8 cellular contexts compared by ENCODE assay signal in genomic region chr6:160520043-160520904, GRCh38.
DNase-seq lines count a peak whose midpoint lies in the region; ATAC-seq and TF ChIP-seq lines count a peak whose summit lies in the region.

No MANE protein-coding gene starts in this region.

- TF ChIP-seq CTCF in epithelial cell of esophagus (IDR thresholded peaks at IDR 0.05; ENCODE audit: insufficient read depth, low read depth, low read length, missing control alignments) (no peak), mucosa of descending colon (IDR thresholded peaks at IDR 0.05) (no peak)

- intact Hi-C loops in mucosa of descending colon (cut with DNase I, micrococcal nuclease): no loop called here

- no peaks in the 10 kb centered on the region for H3K4me1 ChIP-seq in mucosa of descending colon (ENCODE audit: low read depth)

- no peaks in the 10 kb centered on the region for H3K36me3 ChIP-seq in mucosa of descending colon (ENCODE audit: low read depth)

- H3K9me3 ChIP-seq in mucosa of descending colon: no peaks in the 10 kb centered on the region

- DNase-seq in Ammon's horn (ENCODE audit: low spot score): peak; percentile 70
- DNase-seq in NOMO-1 treated with DMSO at 0.1 percent for 48 hours (lab: John Stamatoyannopoulos, UW; ENCODE audit: unreplicated experiment): peak; percentile 51
- peak; percentile 69 for DNase-seq in activated T-cell treated with anti-CD3 and anti-CD28 coated beads for 24 hours (ENCODE audit: low read depth)
- DNase-seq in epithelial cell of esophagus (ENCODE audit: low read depth): peak; percentile 29
- peak; percentile 75 to 88 (median 88) for DNase-seq in mucosa of descending colon
- peak; percentile 47 to 51 for DNase-seq in stimulated activated CD8-positive, alpha-beta memory T cell treated with anti-CD3 and anti-CD28 coated beads, Interleukin-4, amount 100 ng/mL, for 1 hour (ENCODE audit: low read depth in 2 of 2, low spot score in 1 of 2)

- H3K4me3 ChIP-seq in epithelial cell of esophagus (ENCODE audit: low read length) (peak overlapping the region; percentile 55), mucosa of descending colon (peak overlapping the region; percentile 17)

- ATAC-seq in GM19023 (IDR thresholded peaks at IDR 0.05; ENCODE audit: unreplicated experiment) (peak; percentile 74), HG03159 (IDR thresholded peaks at IDR 0.05; ENCODE audit: unreplicated experiment) (peak; percentile 80), mucosa of descending colon (peak; percentile 87)

Comparison
In these comparisons a context has a peak if more than half of its experiments do, and no peak if none do; other contexts are left out.
1. Peak in every context shown above with its lines: DNase-seq, ATAC-seq and H3K4me3 ChIP-seq.
2. DNase-seq: peak in every context shown above with its lines; median percentile 88 in mucosa of descending colon; 70 in Ammon's horn; 69 in activated T-cell treated with anti-CD3 and anti-CD28 coated beads for 24 hours; 51 in NOMO-1 treated with DMSO at 0.1 percent for 48 hours; 49 in stimulated activated CD8-positive, alpha-beta memory T cell treated with anti-CD3 and anti-CD28 coated beads, Interleukin-4, amount 100 ng/mL, for 1 hour; 29 in epithelial cell of esophagus.